Comparison of ENCODE assay signal across 1 cellular context in the genomic region with DNA sequence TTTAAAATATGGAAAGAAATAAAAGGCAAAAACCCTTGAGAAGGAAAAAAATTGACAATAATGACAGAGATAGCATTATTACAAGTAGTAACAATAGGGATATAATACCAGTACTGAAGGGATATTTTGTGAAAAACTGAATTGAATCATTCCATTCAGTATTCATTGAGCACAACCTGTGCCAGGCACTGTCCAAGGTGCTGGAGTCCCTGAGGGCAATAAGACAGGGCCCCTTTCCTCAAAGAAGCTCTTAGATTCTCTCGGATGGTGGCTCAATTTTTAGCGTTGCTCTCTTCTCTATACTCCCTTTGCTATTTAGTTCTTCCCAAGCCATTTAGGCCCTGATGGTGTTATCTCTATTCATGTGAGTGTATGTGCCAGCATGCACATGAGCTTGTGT.
TF ChIP-seq lines count a peak whose summit lies in the region.

No MANE protein-coding gene starts in this region.

TF ChIP-seq in HepG2, 621 proteins besides CTCF, POLR2A, EP300 and RAD21 (continued from another document):
- TF ChIP-seq, protein P1, sequence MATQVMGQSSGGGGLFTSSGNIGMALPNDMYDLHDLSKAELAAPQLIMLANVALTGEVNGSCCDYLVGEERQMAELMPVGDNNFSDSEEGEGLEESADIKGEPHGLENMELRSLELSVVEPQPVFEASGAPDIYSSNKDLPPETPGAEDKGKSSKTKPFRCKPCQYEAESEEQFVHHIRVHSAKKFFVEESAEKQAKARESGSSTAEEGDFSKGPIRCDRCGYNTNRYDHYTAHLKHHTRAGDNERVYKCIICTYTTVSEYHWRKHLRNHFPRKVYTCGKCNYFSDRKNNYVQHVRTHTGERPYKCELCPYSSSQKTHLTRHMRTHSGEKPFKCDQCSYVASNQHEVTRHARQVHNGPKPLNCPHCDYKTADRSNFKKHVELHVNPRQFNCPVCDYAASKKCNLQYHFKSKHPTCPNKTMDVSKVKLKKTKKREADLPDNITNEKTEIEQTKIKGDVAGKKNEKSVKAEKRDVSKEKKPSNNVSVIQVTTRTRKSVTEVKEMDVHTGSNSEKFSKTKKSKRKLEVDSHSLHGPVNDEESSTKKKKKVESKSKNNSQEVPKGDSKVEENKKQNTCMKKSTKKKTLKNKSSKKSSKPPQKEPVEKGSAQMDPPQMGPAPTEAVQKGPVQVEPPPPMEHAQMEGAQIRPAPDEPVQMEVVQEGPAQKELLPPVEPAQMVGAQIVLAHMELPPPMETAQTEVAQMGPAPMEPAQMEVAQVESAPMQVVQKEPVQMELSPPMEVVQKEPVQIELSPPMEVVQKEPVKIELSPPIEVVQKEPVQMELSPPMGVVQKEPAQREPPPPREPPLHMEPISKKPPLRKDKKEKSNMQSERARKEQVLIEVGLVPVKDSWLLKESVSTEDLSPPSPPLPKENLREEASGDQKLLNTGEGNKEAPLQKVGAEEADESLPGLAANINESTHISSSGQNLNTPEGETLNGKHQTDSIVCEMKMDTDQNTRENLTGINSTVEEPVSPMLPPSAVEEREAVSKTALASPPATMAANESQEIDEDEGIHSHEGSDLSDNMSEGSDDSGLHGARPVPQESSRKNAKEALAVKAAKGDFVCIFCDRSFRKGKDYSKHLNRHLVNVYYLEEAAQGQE (IDR thresholded peaks at IDR 0.05; ENCODE audit: borderline replicate concordance in 1 of 2, low read depth in 1 of 2, low read length in 2 of 2): peak; percentile 57 to 94
